Comparison of ENCODE assay signal across 25 cellular contexts in genomic region chr2:149538138-149538833, GRCh38. TPM values are rescaled to one million over a fixed set of nuclear protein-coding genes. Genes with fewer than 3 reads are reported as not detected.
A peak's percentile ranks its signal among the peaks of the same experiment; 100 is the strongest.
DNase-seq lines count a peak whose midpoint lies in the region; ATAC-seq, FAIRE-seq and TF ChIP-seq lines count a peak whose summit lies in the region.
"Had no signal": no experiment of that assay in that cellular context is flagged by ENCODE, and none has a peak within 500 bp of the region (broad histone marks: within the 10 kb centered on the region; RNA-seq: fewer than 3 reads in every experiment).

No MANE protein-coding gene starts in this region.

- ATAC-seq in HepG2 = no peak
- no peak for ATAC-seq in right lobe of liver
- ATAC-seq in foreskin keratinocyte = peak; percentile 90
- no peak for ATAC-seq in HG02973 (IDR thresholded peaks at IDR 0.05; ENCODE audit: unreplicated experiment)
- ATAC-seq in GM18868 (IDR thresholded peaks at IDR 0.05; ENCODE audit: unreplicated experiment) = no peak
- ATAC-seq: body of pancreas; stimulated activated naive B cell treated with anti-CD40 and anti-IgM and Interleukin-4, amounts not matched to agents 10 μg/mL and 1 μg/mL and 100 μg/mL, for 72 hours; T-cell had no signal

- no peaks in the 10 kb centered on the region for H3K4me1 ChIP-seq in HepG2 (ENCODE audit: insufficient read depth, low read length)
- no peaks in the 10 kb centered on the region for H3K4me1 ChIP-seq in right lobe of liver
- no peaks in the 10 kb centered on the region for H3K4me1 ChIP-seq in foreskin keratinocyte
- no peaks in the 10 kb centered on the region for H3K4me1 ChIP-seq in testis
- H3K4me1 ChIP-seq: body of pancreas, thyroid gland had no signal

- in situ Hi-C loops in HepG2 (cut with HindIII; ENCODE audit: extremely low pct_ligation_motif_present, low pct_unique_long_range_greater_than_20kb) = no loop called here

- BruUV-seq in HepG2 (replicated peaks; lab: Mats Ljungman, UMichigan) = no TSS peak

- CTCF ChIA-PET in HepG2 (lab: Yijun Ruan, JAX; ENCODE audit: low intra/inter-chr PET ratio, low total read pairs) = no interaction called here

- intact Hi-C loops in HepG2 (cut with micrococcal nuclease; ENCODE audit: unreplicated experiment) = no loop called here
- intact Hi-C loops in right lobe of liver (cut with DNase I) = no loop called here
- intact Hi-C loops in testis (cut with DNase I; ENCODE audit: low total_unique reads) = no loop called here

- WGBS in HepG2 (ENCODE audit: low lambda C conversion rate) = 18% methylated on average over 7 of the region's 8 CpGs
- WGBS in right lobe of liver (ENCODE audit: insufficient coverage, low coverage, low lambda C conversion rate, missing lambda C conversion rate) = 58% methylated on average over 6 of the region's 8 CpGs
- 76 to 83% methylated on average over 7 to 8 of the region's 8 CpGs for WGBS in testis, 2 donors

- TF ChIP-seq POLR2A in HepG2 (IDR thresholded peaks at IDR 0.05; ENCODE audit: insufficient read depth in 1 of 2, low read depth in 2 of 2, low read length in 2 of 2) (no peak), right lobe of liver (IDR thresholded peaks at IDR 0.05) (no peak), testis (IDR thresholded peaks at IDR 0.05) (no peak)

- no peak for DNase-seq in HepG2 (ENCODE audit: low spot score)
- no peak for DNase-seq in right lobe of liver
- peak; percentile 13 for DNase-seq in OCI-M1 (lab: John Stamatoyannopoulos, UW)
- DNase-seq in foreskin keratinocyte = peak; percentile 76 to 85
- DNase-seq in activated CD4-positive, alpha-beta T cell treated with anti-CD3 and anti-CD28 coated beads, Interleukin-2, amount 50 U/mL, for 4 hours = no peak
- DNase-seq in testis = no peak
- DNase-seq: activated CD4-positive, alpha-beta T cell treated with anti-CD3 and anti-CD28 coated beads, Interleukin-2, amount 50 U/mL, for 48 hours; activated T-cell treated with anti-CD3 and anti-CD28 coated beads, Interleukin-2, amount 50 U/mL, for 4 hours; body of pancreas; CD4-positive, CD25-positive, alpha-beta regulatory T cell; DMS79 treated with DMSO at 0.1 percent for 48 hours; foreskin fibroblast; GOT3; NCI-H1092; NCI-H2227 treated with DMSO at 0.1 percent for 48 hours; Right ventricle myocardium superior; stimulated activated CD4-positive, alpha-beta T cell treated with anti-CD3 and anti-CD28 coated beads, Interleukin-15, amount 100 ng/mL, for 24 hours; stimulated activated naive B cell treated with anti-CD40 and anti-IgM and Interleukin-4, amounts not matched to agents 10 μg/mL and 1 μg/mL and 100 μg/mL, for 72 hours; T-cell; thyroid gland had no signal

- no peaks in the 10 kb centered on the region for H3K27me3 ChIP-seq in HepG2 (ENCODE audit: control insufficient read depth in 1 of 2, insufficient read depth in 2 of 2, low read length in 2 of 2)
- no peaks in the 10 kb centered on the region for H3K27me3 ChIP-seq in right lobe of liver
- H3K27me3 ChIP-seq in foreskin keratinocyte = no peaks in the 10 kb centered on the region
- no peaks in the 10 kb centered on the region for H3K27me3 ChIP-seq in testis
- H3K27me3 ChIP-seq: body of pancreas, thyroid gland had no signal

- H3K4me2 ChIP-seq in HepG2 (ENCODE audit: low read depth, low read length) = no peak overlapping the region
- H3K4me2 ChIP-seq: KMS-11 had no signal

- no peaks in the 10 kb centered on the region for H3K9me3 ChIP-seq in HepG2 (ENCODE audit: low read length)
- no peaks in the 10 kb centered on the region for H3K9me3 ChIP-seq in right lobe of liver
- no peaks in the 10 kb centered on the region for H3K9me3 ChIP-seq in testis
- H3K9me3 ChIP-seq: body of pancreas, thyroid gland had no signal

- POLR2A ChIA-PET in HepG2 (lab: Yijun Ruan, JAX) = no interaction called here

- no peaks in the 10 kb centered on the region for H4K20me1 ChIP-seq in HepG2 (ENCODE audit: insufficient read depth, low read length)

- no peaks in the 10 kb centered on the region for H3K79me2 ChIP-seq in HepG2 (ENCODE audit: insufficient read depth, low read length)

- TF ChIP-seq EP300 in HepG2 (IDR thresholded peaks at IDR 0.05; ENCODE audit: low read depth in 2 of 2, low read length in 2 of 2) = no peak
- TF ChIP-seq EP300 in HepG2 (CRISPR knock-in tag; IDR thresholded peaks at IDR 0.05; ENCODE audit: borderline replicate concordance) = no peak

- FAIRE-seq in HepG2 (lab: Jason Lieb, UNC) = no peak

- no peak for TF ChIP-seq CTCF in HepG2 (CRISPR knock-in tag; IDR thresholded peaks at IDR 0.05)
- TF ChIP-seq CTCF in right lobe of liver (IDR thresholded peaks at IDR 0.05) = no peak
- TF ChIP-seq CTCF in foreskin keratinocyte (conservative IDR thresholded peaks at IDR 0.05) = no peak
- no peak for TF ChIP-seq CTCF in testis (IDR thresholded peaks at IDR 0.05)

- no peak overlapping the region for H3K27ac ChIP-seq in HepG2 (ENCODE audit: extremely low read length, insufficient read depth, low read length)
- H3K27ac ChIP-seq in right lobe of liver = no peak overlapping the region
- H3K27ac ChIP-seq in foreskin keratinocyte = no peak overlapping the region
- H3K27ac ChIP-seq in testis = no peak overlapping the region
- H3K27ac ChIP-seq: body of pancreas, coronary artery, HL-60, KMS-11, thyroid gland had no signal

- H3K36me3 ChIP-seq in HepG2 (replicated peaks in 1 of 2; ENCODE audit: control insufficient read depth in 1 of 2, insufficient read depth in 2 of 2, low read length in 2 of 2) = no peaks in the 10 kb centered on the region
- H3K36me3 ChIP-seq in right lobe of liver = no peaks in the 10 kb centered on the region
- H3K36me3 ChIP-seq in testis (ENCODE audit: low read depth, missing control alignments) = no peaks in the 10 kb centered on the region
- H3K36me3 ChIP-seq: thyroid gland had no signal

- no peak for TF ChIP-seq RAD21 in HepG2 (CRISPR knock-in tag; IDR thresholded peaks at IDR 0.05)

- no peak overlapping the region for H3K9ac ChIP-seq in HepG2 (ENCODE audit: insufficient read depth, low read depth, low read length)
- H3K9ac ChIP-seq: KMS-11 had no signal

- H2AFZ ChIP-seq in HepG2 (ENCODE audit: low read length) = no peak overlapping the region

- H3K4me3 ChIP-seq in HepG2 (replicated peaks in 1 of 3; ENCODE audit: insufficient read depth in 1 of 3, low read depth in 2 of 3, low read length in 3 of 3) (no peak overlapping the region), right lobe of liver (no peak overlapping the region), testis (no peak overlapping the region)
- H3K4me3 ChIP-seq: body of pancreas, coronary artery, thyroid gland had no signal

TF ChIP-seq in HepG2, 621 proteins besides CTCF, POLR2A, EP300 and RAD21 (continues in another document):
- TF ChIP-seq ZBTB38 (CRISPR knock-in tag; IDR thresholded peaks at IDR 0.05) = no peak
- TF ChIP-seq CREB1 (IDR thresholded peaks at IDR 0.05) = peak; percentile 36; the same call in 1 of the 2 replicates
- TF ChIP-seq CREB1 (CRISPR knock-in tag; IDR thresholded peaks at IDR 0.05) = no peak
- TF ChIP-seq BRF2 (CRISPR knock-in tag; IDR thresholded peaks at IDR 0.05) = no peak

RNA-seq across cellular contexts. Expression of gene MMADHC, which starts 49.3 kb away (rescaled TPM):
- total RNA-seq in HepG2 (2016; rRNA removed; fragmentation: Illumina TruSeq; extraction: Trizol) (210 and 304 TPM in 2 replicates), right lobe of liver (10 to 100 TPM; 59.9 to 84.9 (median 66.2) TPM), foreskin keratinocyte (110 and 119 TPM in 2 replicates), testis (10 to 100 TPM; 46.2 to 55.3 TPM)
- total RNA-seq in HepG2 (2016; cell fraction: cytosol; rRNA removed; fragmentation: Illumina TruSeq; extraction: Trizol; ENCODE audit: low read depth) = 60.5 and 63.1 TPM in 2 replicates
- 211 and 325 TPM in 2 replicates for total RNA-seq in HepG2 (2016; cell fraction: insoluble cytoplasmic fraction; rRNA removed; fragmentation: Illumina TruSeq; extraction: Trizol)
- total RNA-seq in HepG2 (2016; cell fraction: membrane; rRNA removed; fragmentation: Illumina TruSeq; extraction: Trizol) = 113 and 123 TPM in 2 replicates
- 92.8 and 108 TPM in 2 replicates for total RNA-seq in HepG2 (2016; cell fraction: nucleus; rRNA removed; fragmentation: Illumina TruSeq; extraction: Trizol)
- polyA plus RNA-seq in HepG2 (2011; rRNA removed) (60.5 and 90.2 TPM in 2 replicates), foreskin keratinocyte (90.0 and 97.7 TPM in 2 replicates), testis (ENCODE audit: insufficient read depth, low read depth, low replicate concordance) (133 TPM)
- polyA plus RNA-seq in HepG2 (2011; cell fraction: cytosol; rRNA removed) = 45.8 and 60.2 TPM in 2 replicates
- polyA plus RNA-seq in HepG2 (2011; cell fraction: nucleus; rRNA removed) = 17.7 and 21.2 TPM in 2 replicates
- polyA plus RNA-seq in HepG2 (2012) = 129 and 162 TPM in 2 replicates
- 46.3 and 52.4 TPM in 2 replicates for polyA plus RNA-seq in HepG2 (2016; cell fraction: cytosol; fragmentation: Illumina TruSeq; extraction: Trizol; ENCODE audit: low read depth)
- 217 and 252 TPM in 2 replicates for polyA plus RNA-seq in HepG2 (2016; cell fraction: insoluble cytoplasmic fraction; fragmentation: Illumina TruSeq; extraction: Trizol; ENCODE audit: low read depth)
- 79.1 and 79.5 TPM in 2 replicates for polyA plus RNA-seq in HepG2 (2016; cell fraction: membrane; fragmentation: Illumina TruSeq; extraction: Trizol; ENCODE audit: low read depth)
- polyA plus RNA-seq in HepG2 (2016; cell fraction: nucleus; fragmentation: Illumina TruSeq; extraction: Trizol; ENCODE audit: insufficient read depth, low read depth) = 79.8 and 83.2 TPM in 2 replicates
- 56.9 and 58.5 TPM in 2 replicates for polyA minus RNA-seq in HepG2 (2011; rRNA and poly(A)+ RNA removed; ENCODE audit: low replicate concordance)
- polyA minus RNA-seq in HepG2 (2011; cell fraction: cytosol; rRNA and poly(A)+ RNA removed) = 65.8 and 69.6 TPM in 2 replicates
- polyA minus RNA-seq in HepG2 (2011; cell fraction: nucleus; rRNA and poly(A)+ RNA removed) = 83.3 and 106 TPM in 2 replicates

Comparison
In these comparisons a context has a peak if more than half of its experiments do, and no peak if none do; other contexts are left out.
1. DNase-seq: peak in OCI-M1 (single experiment) and foreskin keratinocyte (2 of 2); none in HepG2 (single experiment), right lobe of liver (0 of 3), activated CD4-positive, alpha-beta T cell treated with anti-CD3 and anti-CD28 coated beads, Interleukin-2, amount 50 U/mL, for 4 hours (0 of 2) and testis (single experiment).